In the genomic region with DNA sequence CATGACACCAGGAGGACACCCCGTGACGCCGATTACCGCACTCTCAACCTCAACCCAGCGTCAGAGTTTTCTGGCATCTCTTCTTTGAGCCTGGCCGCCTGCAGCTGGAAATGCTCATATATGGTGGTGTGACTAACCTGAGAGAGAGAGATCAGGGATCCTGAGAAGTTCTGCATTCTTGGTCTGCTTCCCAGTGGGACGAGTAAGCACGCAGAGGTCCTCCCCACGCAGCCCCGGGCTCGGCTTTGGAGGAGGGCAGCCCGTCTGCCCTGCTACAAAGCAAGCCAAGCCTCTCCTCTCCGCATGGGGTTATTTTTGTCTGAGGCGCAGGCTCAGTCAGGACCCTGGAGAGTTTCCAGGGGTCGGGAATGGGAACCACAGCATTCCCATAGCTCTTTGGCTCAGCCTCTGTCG, we compare ENCODE assay signal across 10 cellular contexts. TPM values are rescaled to one million over a fixed set of nuclear protein-coding genes. Genes with fewer than 3 reads are reported as not detected.
DNase-seq lines count a peak whose midpoint lies in the region; ATAC-seq, FAIRE-seq and TF ChIP-seq lines count a peak whose summit lies in the region.
"Had no signal": no experiment of that assay in that cellular context is flagged by ENCODE, and none has a peak within 500 bp of the region (broad histone marks: within the 10 kb centered on the region; RNA-seq: fewer than 3 reads in every experiment).

No MANE protein-coding gene starts in this region.

- H3K4me1 ChIP-seq in mesenchymal stem cell (ENCODE audit: control insufficient read depth, insufficient read depth, low read depth, low read length), result peaks cover 56% of the 10 kb centered on the region

- no peak overlapping the region for H3K14ac ChIP-seq in mesenchymal stem cell (ENCODE audit: low read length in 2 of 2)

- H2BK12ac ChIP-seq in mesenchymal stem cell (ENCODE audit: low read length in 2 of 2), result no peak overlapping the region

- no peak overlapping the region for H3K23ac ChIP-seq in mesenchymal stem cell (ENCODE audit: low read length in 2 of 2)

- no peak overlapping the region for H4K91ac ChIP-seq in mesenchymal stem cell (ENCODE audit: low read length)

- H4K8ac ChIP-seq in mesenchymal stem cell (ENCODE audit: low read length), result no peak overlapping the region

- H3K27ac Mint-ChIP-seq in natural killer cell treated with Interleukin-12 subunit alpha and Interleukin-12 subunit beta and Interleukin-15 and Interleukin-18, amount 100 ng/mL, for 72 hours, result no peak overlapping the region

- TF ChIP-seq CTCF in epithelial cell of proximal tubule (conservative IDR thresholded peaks at IDR 0.05; ENCODE audit: low read depth, low read length), result no peak

- no peak overlapping the region for H2BK15ac ChIP-seq in mesenchymal stem cell (ENCODE audit: low read depth, poor library complexity, severe bottlenecking)

- H2AFZ ChIP-seq in mesenchymal stem cell (ENCODE audit: low read depth, low read length), result no peak overlapping the region

- no peaks in the 10 kb centered on the region for H3K79me1 ChIP-seq in mesenchymal stem cell (replicated peaks; ENCODE audit: low read length, poor library complexity, severe bottlenecking)

- H2AK5ac ChIP-seq in mesenchymal stem cell (ENCODE audit: low read length, severe bottlenecking), result no peak overlapping the region

- H3K4ac ChIP-seq in mesenchymal stem cell (ENCODE audit: low read depth in 1 of 2, low read length in 2 of 2), result no peak overlapping the region

- 19% methylated on average over 16 of the region's 16 CpGs for WGBS in mesenchymal stem cell

- H3K4me3 Mint-ChIP-seq in natural killer cell treated with Interleukin-12 subunit alpha and Interleukin-12 subunit beta and Interleukin-15 and Interleukin-18, amount 100 ng/mL, for 72 hours, result no peak overlapping the region

- H2BK120ac ChIP-seq in mesenchymal stem cell (ENCODE audit: low read depth, low read length), result no peak overlapping the region

- no peaks in the 10 kb centered on the region for H3K4me1 Mint-ChIP-seq in natural killer cell treated with Interleukin-12 subunit alpha and Interleukin-12 subunit beta and Interleukin-15 and Interleukin-18, amount 100 ng/mL, for 72 hours (ENCODE audit: low read depth in 2 of 2)

- peak overlapping the region; percentile 4 for H3K4me2 ChIP-seq in mesenchymal stem cell (ENCODE audit: low read length, poor library complexity, severe bottlenecking)

- peak; percentile 100 for DNase-seq in M059J (ENCODE audit: low read depth)
- DNase-seq in epithelial cell of proximal tubule (ENCODE audit: low read depth), result peak; percentile 95
- peak; percentile 99 for DNase-seq in mesenchymal stem cell
- peak; percentile 90 for DNase-seq in urothelium cell line (ENCODE audit: low spot score)
- no peak for DNase-seq in activated gamma-delta T cell (lab: John Stamatoyannopoulos, UW)
- no peak for DNase-seq in NCI-H69 (lab: John Stamatoyannopoulos, UW)
- DNase-seq in natural killer cell treated with Interleukin-12 subunit alpha and Interleukin-12 subunit beta and Interleukin-15 and Interleukin-18, amount 100 ng/mL, for 72 hours (ENCODE audit: low spot score), result no peak
- DNase-seq: activated CD4-positive, alpha-beta T cell treated with anti-CD3 and anti-CD28 coated beads for 1 hour; MM.1S had no signal

- no peaks in the 10 kb centered on the region for H3K9me3 ChIP-seq in mesenchymal stem cell (ENCODE audit: control insufficient read depth, low read length)

- peak overlapping the region; percentile 21 for H2BK5ac ChIP-seq in mesenchymal stem cell (ENCODE audit: low read depth, low read length, poor library complexity, severe bottlenecking)

- FAIRE-seq in urothelium cell line (lab: Jason Lieb, UNC), result peak; percentile 89

- peak overlapping the region; percentile 47 for H3K27ac ChIP-seq in mesenchymal stem cell (ENCODE audit: low read length, poor library complexity, severe bottlenecking)

- no peaks in the 10 kb centered on the region for H3K36me3 ChIP-seq in mesenchymal stem cell (ENCODE audit: control insufficient read depth in 1 of 2, insufficient read depth in 2 of 2, low read depth in 1 of 2, low read length in 2 of 2)

- no peak overlapping the region for H3K9ac ChIP-seq in mesenchymal stem cell (ENCODE audit: low read length)

- no peaks in the 10 kb centered on the region for H3K27me3 ChIP-seq in mesenchymal stem cell (ENCODE audit: control insufficient read depth in 1 of 2, insufficient read depth in 1 of 2, low read length in 2 of 2)

- no peaks in the 10 kb centered on the region for H3K36me3 Mint-ChIP-seq in natural killer cell treated with Interleukin-12 subunit alpha and Interleukin-12 subunit beta and Interleukin-15 and Interleukin-18, amount 100 ng/mL, for 72 hours

- no peak for ATAC-seq in HG03025 (IDR thresholded peaks at IDR 0.05; ENCODE audit: low FRiP score, unreplicated experiment)
- no peak for ATAC-seq in natural killer cell treated with Interleukin-12 subunit alpha and Interleukin-12 subunit beta and Interleukin-15 and Interleukin-18, amount 100 ng/mL, for 72 hours

- H3K9me3 Mint-ChIP-seq in natural killer cell treated with Interleukin-12 subunit alpha and Interleukin-12 subunit beta and Interleukin-15 and Interleukin-18, amount 100 ng/mL, for 72 hours, result no peaks in the 10 kb centered on the region

- H3K18ac ChIP-seq in mesenchymal stem cell (ENCODE audit: low read depth in 1 of 2, low read length in 2 of 2), result no peak overlapping the region

- H3K4me3 ChIP-seq in epithelial cell of proximal tubule (ENCODE audit: low read depth, low read length), result no peak overlapping the region
- no peak overlapping the region for H3K4me3 ChIP-seq in mesenchymal stem cell (ENCODE audit: insufficient read depth in 1 of 2, low read depth in 1 of 2, low read length in 2 of 2)

- peaks cover 7 to 14% of the 10 kb centered on the region in 2 donors for H3K27me3 Mint-ChIP-seq in natural killer cell treated with Interleukin-12 subunit alpha and Interleukin-12 subunit beta and Interleukin-15 and Interleukin-18, amount 100 ng/mL, for 72 hours

RNA-seq across cellular contexts. Expression of a gene that starts 16.5 kb away (rescaled TPM):
- 22.7 and 37.3 TPM in 2 replicates for total RNA-seq in M059J (2014; rRNA removed; shearing (Covaris generic))
- total RNA-seq in epithelial cell of proximal tubule, result 5.8 and 13.7 TPM in 2 replicates
- polyA plus RNA-seq in mesenchymal stem cell (2013, experiment 1 of 2), result 92.2 TPM
- polyA plus RNA-seq in mesenchymal stem cell (2013, experiment 2 of 2), result 91.8 TPM
- total RNA-seq in natural killer cell treated with Interleukin-12 subunit alpha and Interleukin-12 subunit beta and Interleukin-15 and Interleukin-18, amount 100 ng/mL, for 72 hours, result 1 to 10 TPM in 1 of 2 donors, under 1 TPM in 1; 0.43 to 1.7 TPM

Comparison
In these comparisons a context has a peak if more than half of its experiments do, and no peak if none do; other contexts are left out.
1. DNase-seq: peak in M059J (single experiment), epithelial cell of proximal tubule (single experiment), mesenchymal stem cell (single experiment) and urothelium cell line (single experiment); none in activated gamma-delta T cell (single experiment), NCI-H69 (single experiment) and natural killer cell treated with Interleukin-12 subunit alpha and Interleukin-12 subunit beta and Interleukin-15 and Interleukin-18, amount 100 ng/mL, for 72 hours (single experiment).